8 cellular contexts compared by ENCODE assay signal in genomic region chr12:54418441-54419087, GRCh38. TPM values are rescaled to one million over a fixed set of nuclear protein-coding genes. Genes with fewer than 3 reads are reported as not detected.
DNase-seq lines count a peak whose midpoint lies in the region; ATAC-seq and TF ChIP-seq lines count a peak whose summit lies in the region.

No MANE protein-coding gene starts in this region.

- H3K4me1 Mint-ChIP-seq in GM23338: peaks cover 42% of the 10 kb centered on the region
- peaks cover 55% of the 10 kb centered on the region for H3K4me1 Mint-ChIP-seq in activated T-helper 1 cell treated with anti-CD3 and anti-CD28 coated beads, Interleukin-12 subunit alpha, Interleukin-12 subunit beta, Interleukin-2, Interleukin-4 antibody, amounts not matched to agents 30 ng/mL and 10 ng/mL and 1 ng/mL, durations not matched to agents 14 hours and 24 hours and 36 hours (ENCODE audit: low read depth)

- TF ChIP-seq CTCF in GM23338 (conservative IDR thresholded peaks at IDR 0.05; ENCODE audit: low read depth in 2 of 2): no peak
- no peak for TF ChIP-seq CTCF in hepatocyte (IDR thresholded peaks at IDR 0.05; ENCODE audit: poor library complexity)

- H3K27me3 Mint-ChIP-seq in GM23338 (ENCODE audit: insufficient read depth, low read depth, poor library complexity): peaks cover 56% of the 10 kb centered on the region
- H3K27me3 Mint-ChIP-seq in activated T-helper 1 cell treated with anti-CD3 and anti-CD28 coated beads, Interleukin-12 subunit alpha, Interleukin-12 subunit beta, Interleukin-2, Interleukin-4 antibody, amounts not matched to agents 30 ng/mL and 10 ng/mL and 1 ng/mL, durations not matched to agents 14 hours and 24 hours and 36 hours (ENCODE audit: insufficient read depth): peaks cover 16% of the 10 kb centered on the region

- H3K27ac ChIP-seq in GM23338 (ENCODE audit: low read depth) (no peak overlapping the region), hepatocyte (peak overlapping the region; percentile 82), skeletal muscle tissue (ENCODE audit: low read depth, low read length) (peak overlapping the region; percentile 88)

- intact Hi-C loops in activated T-helper 1 cell treated with anti-CD3 and anti-CD28 coated beads, Interleukin-12 subunit alpha, Interleukin-12 subunit beta, Interleukin-2, Interleukin-4 antibody, amounts not matched to agents 30 ng/mL and 10 ng/mL and 1 ng/mL, durations not matched to agents 14 hours and 24 hours and 36 hours (cut with micrococcal nuclease): loop anchor here (1.0 to 10.0 kb wide), 4 partner anchors 14 to 566 kb away; partner anchors contain the start of genes NCKAP1L and TESPA1

- H4K20me1 ChIP-seq in GM23338 (replicated peaks; ENCODE audit: insufficient read depth) (0 out of 2 replicates have a peak, but pooled peaks cover 4% of the 10 kb centered on the region), hepatocyte (ENCODE audit: insufficient read depth, poor library complexity, severe bottlenecking) (peaks cover 5% of the 10 kb centered on the region)

- H3K9me3 ChIP-seq in hepatocyte (ENCODE audit: low read depth) (no peaks in the 10 kb centered on the region), skeletal muscle tissue (ENCODE audit: control insufficient read depth in 3 of 3, low read length in 3 of 3) (no peaks in the 10 kb centered on the region)

- H3K4me3 ChIP-seq in GM23338 (peak overlapping the region; percentile 96), hepatocyte (peak overlapping the region; percentile 90), skeletal muscle tissue (ENCODE audit: low read length in 3 of 3) (peak overlapping the region; percentile 81 to 86 (median 85))

- H3F3A ChIP-seq in GM23338 (replicated peaks; ENCODE audit: low read depth): no peaks in the 10 kb centered on the region

- 2% methylated on average over 23 of the region's 35 CpGs for WGBS in hepatocyte (ENCODE audit: low lambda C conversion rate, missing lambda C conversion rate)

- H3K4me1 ChIP-seq in GM23338 (ENCODE audit: insufficient read depth) (peaks cover 32% of the 10 kb centered on the region), hepatocyte (ENCODE audit: insufficient read depth) (peaks cover 13% of the 10 kb centered on the region), skeletal muscle tissue (ENCODE audit: control insufficient read depth in 3 of 3, insufficient read depth in 3 of 3, low read length in 3 of 3) (peaks cover 46 to 51% (median 47%) of the 10 kb centered on the region in 3 donors)

- H3K4me2 ChIP-seq in GM23338 (peak overlapping the region; percentile 98), hepatocyte (peak overlapping the region; percentile 99)

- H2AFZ ChIP-seq in GM23338 (peak overlapping the region; percentile 100), hepatocyte (peak overlapping the region; percentile 93)

- H3K9me2 ChIP-seq in GM23338 (ENCODE audit: insufficient read depth) (no peaks in the 10 kb centered on the region), hepatocyte (replicated peaks; ENCODE audit: insufficient read depth) (no peaks in the 10 kb centered on the region)

- H3K36me3 ChIP-seq in GM23338 (ENCODE audit: insufficient read depth) (no peaks in the 10 kb centered on the region), hepatocyte (replicated peaks; ENCODE audit: insufficient read depth, low read depth) (no peaks in the 10 kb centered on the region), skeletal muscle tissue (ENCODE audit: control insufficient read depth in 3 of 3, insufficient read depth in 3 of 3, low read length in 3 of 3) (no peaks in the 10 kb centered on the region)

- H3K9me3 Mint-ChIP-seq in GM23338: no peaks in the 10 kb centered on the region
- H3K9me3 Mint-ChIP-seq in activated T-helper 1 cell treated with anti-CD3 and anti-CD28 coated beads, Interleukin-12 subunit alpha, Interleukin-12 subunit beta, Interleukin-2, Interleukin-4 antibody, amounts not matched to agents 30 ng/mL and 10 ng/mL and 1 ng/mL, durations not matched to agents 14 hours and 24 hours and 36 hours: no peaks in the 10 kb centered on the region

- peak overlapping the region; percentile 89 for H3K4me3 Mint-ChIP-seq in GM23338
- peak overlapping the region; percentile 80 for H3K4me3 Mint-ChIP-seq in activated T-helper 1 cell treated with anti-CD3 and anti-CD28 coated beads, Interleukin-12 subunit alpha, Interleukin-12 subunit beta, Interleukin-2, Interleukin-4 antibody, amounts not matched to agents 30 ng/mL and 10 ng/mL and 1 ng/mL, durations not matched to agents 14 hours and 24 hours and 36 hours

- in situ Hi-C loops in KBM-7 (cut with MboI; ENCODE audit: low pct_unique_long_range_greater_than_20kb, low sequenced_read_pairs): no loop called here

- no peak overlapping the region for H3K27ac Mint-ChIP-seq in GM23338
- H3K27ac Mint-ChIP-seq in activated T-helper 1 cell treated with anti-CD3 and anti-CD28 coated beads, Interleukin-12 subunit alpha, Interleukin-12 subunit beta, Interleukin-2, Interleukin-4 antibody, amounts not matched to agents 30 ng/mL and 10 ng/mL and 1 ng/mL, durations not matched to agents 14 hours and 24 hours and 36 hours: peak overlapping the region; percentile 86

- peaks cover 11% of the 10 kb centered on the region for H3K79me2 ChIP-seq in GM23338 (replicated peaks; ENCODE audit: insufficient read depth)
- H3K79me2 ChIP-seq in hepatocyte: peaks cover 43% of the 10 kb centered on the region

- DNase-seq in GM23338 (ENCODE audit: low spot score) (peak; percentile 66), hepatocyte (ENCODE audit: low spot score) (no peak), NCI-H226 (no peak), KBM-7 (no peak), GOT3 (lab: John Stamatoyannopoulos, UW) (no peak)
- no peak for DNase-seq in activated T-helper 1 cell treated with anti-CD3 and anti-CD28 coated beads, Interleukin-12 subunit alpha, Interleukin-12 subunit beta, Interleukin-2, Interleukin-4 antibody, amounts not matched to agents 30 ng/mL and 10 ng/mL and 1 ng/mL, durations not matched to agents 14 hours and 24 hours and 36 hours (ENCODE audit: low spot score)

- H3K27me3 ChIP-seq in GM23338 (ENCODE audit: insufficient read depth) (peaks cover 51% of the 10 kb centered on the region), hepatocyte (peaks cover 15% of the 10 kb centered on the region), skeletal muscle tissue (ENCODE audit: control insufficient read depth in 3 of 3, insufficient read depth in 3 of 3, low read length in 3 of 3) (no peaks in the 10 kb centered on the region)

- peak overlapping the region; percentile 79 to 89 (median 80) for H3K9ac ChIP-seq in skeletal muscle tissue (ENCODE audit: low read depth in 1 of 3, low read length in 3 of 3)

- ATAC-seq in GM23338 (peak; percentile 34), HG03439 (IDR thresholded peaks at IDR 0.05; ENCODE audit: unreplicated experiment) (no peak)

- H3K36me3 Mint-ChIP-seq in GM23338 (ENCODE audit: low read depth): no peaks in the 10 kb centered on the region
- no peaks in the 10 kb centered on the region for H3K36me3 Mint-ChIP-seq in activated T-helper 1 cell treated with anti-CD3 and anti-CD28 coated beads, Interleukin-12 subunit alpha, Interleukin-12 subunit beta, Interleukin-2, Interleukin-4 antibody, amounts not matched to agents 30 ng/mL and 10 ng/mL and 1 ng/mL, durations not matched to agents 14 hours and 24 hours and 36 hours (ENCODE audit: low read depth)

RNA-seq across cellular contexts. Expression of gene ITGA5, which starts 0.5 kb away (rescaled TPM):
- total RNA-seq in GM23338 (2014; rRNA removed; shearing (Covaris generic)): 23.7 and 24.2 TPM in 2 replicates
- polyA plus RNA-seq in GM23338 (2016; fragmentation: Nextera tagmentation; extraction: Ambion mirVana) (5.9 and 7.3 TPM in 2 replicates), hepatocyte (53.6 and 57.2 TPM in 2 replicates)
- 31.2 and 31.6 TPM in 2 replicates for total RNA-seq in activated T-helper 1 cell treated with anti-CD3 and anti-CD28 coated beads, Interleukin-12 subunit alpha, Interleukin-12 subunit beta, Interleukin-2, Interleukin-4 antibody, amounts not matched to agents 30 ng/mL and 10 ng/mL and 1 ng/mL, durations not matched to agents 14 hours and 24 hours and 36 hours
- total RNA-seq in hepatocyte (31.3 and 45.7 TPM in 2 replicates), skeletal muscle tissue (78.8 TPM)

RNA-seq across cellular contexts. Expression of gene ZNF385A, which starts 34.0 kb away (rescaled TPM):
- 10.9 and 22.3 TPM in 2 replicates for total RNA-seq in GM23338 (2014; rRNA removed; shearing (Covaris generic))
- polyA plus RNA-seq in GM23338 (2016; fragmentation: Nextera tagmentation; extraction: Ambion mirVana) (19.6 and 21.7 TPM in 2 replicates), hepatocyte (4.2 and 4.6 TPM in 2 replicates)
- 0.99 and 1.3 TPM in 2 replicates for total RNA-seq in activated T-helper 1 cell treated with anti-CD3 and anti-CD28 coated beads, Interleukin-12 subunit alpha, Interleukin-12 subunit beta, Interleukin-2, Interleukin-4 antibody, amounts not matched to agents 30 ng/mL and 10 ng/mL and 1 ng/mL, durations not matched to agents 14 hours and 24 hours and 36 hours
- total RNA-seq in hepatocyte (2.2 and 5.6 TPM in 2 replicates), skeletal muscle tissue (3.7 TPM)

RNA-seq across cellular contexts. Expression of gene GPR84, which starts 54.3 kb away (rescaled TPM):
- not detected in 2 replicates for total RNA-seq in GM23338 (2014; rRNA removed; shearing (Covaris generic))
- not detected in 2 replicates for polyA plus RNA-seq in GM23338 (2016; fragmentation: Nextera tagmentation; extraction: Ambion mirVana)
- total RNA-seq in activated T-helper 1 cell treated with anti-CD3 and anti-CD28 coated beads, Interleukin-12 subunit alpha, Interleukin-12 subunit beta, Interleukin-2, Interleukin-4 antibody, amounts not matched to agents 30 ng/mL and 10 ng/mL and 1 ng/mL, durations not matched to agents 14 hours and 24 hours and 36 hours: 2.3 and 2.4 TPM in 2 replicates
- 0.07 TPM in 1 of 2 replicates, not detected in the other for total RNA-seq in hepatocyte
- not detected in 2 replicates for polyA plus RNA-seq in hepatocyte
- not detected for total RNA-seq in skeletal muscle tissue

RNA-seq across cellular contexts. Expression of gene GTSF1, which starts 54.8 kb away (rescaled TPM):
- not detected in 2 replicates for total RNA-seq in GM23338 (2014; rRNA removed; shearing (Covaris generic))
- polyA plus RNA-seq in GM23338 (2016; fragmentation: Nextera tagmentation; extraction: Ambion mirVana): 1.3 and 2.3 TPM in 2 replicates
- 3.9 and 4.4 TPM in 2 replicates for total RNA-seq in activated T-helper 1 cell treated with anti-CD3 and anti-CD28 coated beads, Interleukin-12 subunit alpha, Interleukin-12 subunit beta, Interleukin-2, Interleukin-4 antibody, amounts not matched to agents 30 ng/mL and 10 ng/mL and 1 ng/mL, durations not matched to agents 14 hours and 24 hours and 36 hours
- not detected in 2 replicates for total RNA-seq in hepatocyte
- polyA plus RNA-seq in hepatocyte: not detected in 2 replicates
- not detected for total RNA-seq in skeletal muscle tissue
